ENCODE assay signal across 11 cellular contexts in genomic region chr2:74017181-74017580, GRCh38.
DNase-seq lines count a peak whose midpoint lies in the region; ATAC-seq lines count a peak whose summit lies in the region.
"Had no signal": no experiment of that assay in that cellular context is flagged by ENCODE, and none has a peak within 500 bp of the region (broad histone marks: within the 10 kb centered on the region; RNA-seq: fewer than 3 reads in every experiment).

No MANE protein-coding gene starts in this region.

- peak; percentile 89 for ATAC-seq in GM18498 (IDR thresholded peaks at IDR 0.05; ENCODE audit: unreplicated experiment)
- ATAC-seq in GM19043 (IDR thresholded peaks at IDR 0.05; ENCODE audit: low read depth, unreplicated experiment) = peak; percentile 74
- peak; percentile 51 for ATAC-seq in HG02763 (IDR thresholded peaks at IDR 0.05; ENCODE audit: unreplicated experiment)
- peak; percentile 13 for ATAC-seq in activated naive CD8-positive, alpha-beta T cell treated with anti-CD3 and anti-CD28 coated beads, Interleukin-2, amount 50 U/mL, for 24 hours
- ATAC-seq in HG03175 (IDR thresholded peaks at IDR 0.05; ENCODE audit: unreplicated experiment) = no peak

- no peak for DNase-seq in activated naive CD8-positive, alpha-beta T cell treated with anti-CD3 and anti-CD28 coated beads, Interleukin-2, amount 50 U/mL, for 24 hours
- DNase-seq in DMS53 (lab: John Stamatoyannopoulos, UW) = no peak
- DNase-seq in effector CD8-positive, alpha-beta T cell (lab: John Stamatoyannopoulos, UW) = no peak
- no peak for DNase-seq in NCI-H1105 (lab: John Stamatoyannopoulos, UW)
- DNase-seq: colonic mucosa, IMR-90, SW 1271 had no signal

- H3K27ac Mint-ChIP-seq in activated naive CD8-positive, alpha-beta T cell treated with anti-CD3 and anti-CD28 coated beads, Interleukin-2, amount 50 U/mL, for 24 hours = no peak overlapping the region

- peaks cover under 1% of the 10 kb centered on the region for H3K36me3 Mint-ChIP-seq in activated naive CD8-positive, alpha-beta T cell treated with anti-CD3 and anti-CD28 coated beads, Interleukin-2, amount 50 U/mL, for 24 hours (ENCODE audit: low read depth)

- peaks cover 30% of the 10 kb centered on the region for H3K4me1 Mint-ChIP-seq in activated naive CD8-positive, alpha-beta T cell treated with anti-CD3 and anti-CD28 coated beads, Interleukin-2, amount 50 U/mL, for 24 hours

- no peaks in the 10 kb centered on the region for H3K27me3 Mint-ChIP-seq in activated naive CD8-positive, alpha-beta T cell treated with anti-CD3 and anti-CD28 coated beads, Interleukin-2, amount 50 U/mL, for 24 hours

- H3K9me3 Mint-ChIP-seq in activated naive CD8-positive, alpha-beta T cell treated with anti-CD3 and anti-CD28 coated beads, Interleukin-2, amount 50 U/mL, for 24 hours = no peaks in the 10 kb centered on the region

- H3K4me3 Mint-ChIP-seq in activated naive CD8-positive, alpha-beta T cell treated with anti-CD3 and anti-CD28 coated beads, Interleukin-2, amount 50 U/mL, for 24 hours = no peak overlapping the region
